In the genomic region with DNA sequence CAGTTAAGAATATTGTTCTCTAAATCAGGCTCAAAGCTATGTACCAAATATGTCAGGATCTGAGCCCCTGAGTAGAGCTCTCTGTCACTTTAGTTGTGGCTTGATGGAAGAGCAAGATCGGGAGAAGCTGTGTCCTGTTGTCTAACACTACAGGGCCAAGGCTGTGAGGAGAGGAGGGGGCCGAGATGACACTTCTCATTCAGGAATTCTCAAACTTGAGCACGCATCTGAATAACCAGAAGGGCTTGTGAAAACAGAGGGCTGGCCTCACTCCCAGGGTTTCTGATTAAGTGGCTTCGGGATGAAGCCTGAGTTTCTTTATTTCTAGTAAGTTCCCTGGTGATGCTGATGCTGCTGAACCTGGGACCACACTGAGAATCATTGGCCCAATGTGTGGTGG, we compare ENCODE assay signal across 21 cellular contexts.
"Had no signal": no experiment of that assay in that cellular context is flagged by ENCODE, and none has a peak within 500 bp of the region (broad histone marks: within the 10 kb centered on the region; RNA-seq: fewer than 3 reads in every experiment).

No MANE protein-coding gene starts in this region.

- H3K27ac Mint-ChIP-seq: immature natural killer cell, naive B cell, nephron had no signal

- H3K4me1 Mint-ChIP-seq: immature natural killer cell, naive B cell, nephron had no signal

- H3K4me3 Mint-ChIP-seq: immature natural killer cell, naive B cell, nephron had no signal

- DNase-seq: colonic mucosa; erythroblast; foreskin melanocyte; heart left ventricle; hippocampal formation; immature natural killer cell; kidney; left cardiac atrium; left ventricle myocardium superior; mesenchymal stem cell; naive B cell; psoas muscle; retina; spleen; stimulated activated CD4-positive, alpha-beta T cell treated with anti-CD3 and anti-CD28 coated beads, Interleukin-15, amount 100 ng/mL, for 24 hours; stimulated activated CD4-positive, alpha-beta T cell treated with anti-CD3 and anti-CD28 coated beads, Interleukin-1b, Interleukin-23, amount 100 ng/mL, for 48 hours; stimulated activated naive CD4-positive, alpha-beta T cell treated with Interleukin-2 at 50 U/mL for 16 hours; upper lobe of left lung; uterus had no signal

- H3K27me3 ChIP-seq: colonic mucosa, spleen, upper lobe of left lung, uterus had no signal

- H3K36me3 ChIP-seq: colonic mucosa, heart left ventricle, spleen, upper lobe of left lung, uterus had no signal

- H3K4me3 ChIP-seq: colonic mucosa, heart left ventricle, lung, psoas muscle, spleen, upper lobe of left lung, uterus had no signal

- H3K9me3 ChIP-seq: colonic mucosa, heart left ventricle, psoas muscle, spleen, upper lobe of left lung, uterus had no signal

- H3K4me1 ChIP-seq: colonic mucosa, heart left ventricle, psoas muscle, spleen, upper lobe of left lung, uterus had no signal

- H3K9me3 Mint-ChIP-seq: immature natural killer cell, naive B cell, nephron had no signal

- H3K36me3 Mint-ChIP-seq: immature natural killer cell, naive B cell had no signal

- H3K27ac ChIP-seq: colonic mucosa, heart left ventricle, psoas muscle, spleen, upper lobe of left lung, uterus had no signal
